Comparison of ENCODE assay signal across 39 cellular contexts in the genomic region with DNA sequence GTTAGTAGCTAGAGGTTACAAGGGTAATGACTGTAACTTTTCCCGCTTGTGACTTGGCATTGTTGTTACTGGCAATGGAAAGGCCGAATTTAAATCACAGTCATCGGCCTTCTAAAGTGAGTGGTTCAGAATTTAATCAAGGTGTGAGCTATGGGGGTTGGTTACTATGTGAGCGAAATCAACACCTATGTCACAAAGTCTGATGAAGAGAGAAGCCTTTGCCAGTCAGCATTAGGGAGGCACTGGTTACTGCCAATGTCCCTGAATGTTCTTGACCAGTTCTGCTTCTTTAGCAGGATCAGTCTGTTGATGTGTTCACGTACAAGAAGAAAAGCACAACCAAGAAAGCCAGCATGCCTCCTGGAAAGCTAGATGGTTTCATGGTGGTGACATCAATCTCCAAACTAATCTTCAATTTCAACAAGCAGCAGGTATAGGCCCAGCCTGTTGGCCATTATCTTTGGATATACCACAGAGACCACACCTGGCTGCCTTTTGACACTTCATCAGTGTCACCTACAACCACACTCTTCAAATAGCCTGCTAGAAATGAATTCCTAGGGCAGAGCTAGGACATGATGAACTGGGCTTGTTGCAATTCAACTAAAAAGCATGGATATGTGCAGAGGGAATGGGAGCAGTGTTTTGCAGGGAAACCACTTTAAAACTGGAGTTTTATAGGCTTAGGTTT. TPM values are rescaled to one million over a fixed set of nuclear protein-coding genes. Genes with fewer than 3 reads are reported as not detected.
"Had no signal": no experiment of that assay in that cellular context is flagged by ENCODE, and none has a peak within 500 bp of the region (broad histone marks: within the 10 kb centered on the region; RNA-seq: fewer than 3 reads in every experiment).

No MANE protein-coding gene starts in this region.

- H3K4me3 ChIP-seq: adrenal gland, body of pancreas, breast epithelium, cardiac muscle cell had no signal

- H3K9me3 ChIP-seq: body of pancreas, breast epithelium had no signal

- H3K36me3 Mint-ChIP-seq: activated CD4-positive, alpha-beta memory T cell treated with anti-CD3 and anti-CD28 coated beads for 36 hours; activated naive CD4-positive, alpha-beta T cell treated with anti-CD3 and anti-CD28 coated beads, Interleukin-2, amount 50 U/mL, for 72 hours; activated naive CD8-positive, alpha-beta T cell treated with anti-CD3 and anti-CD28 coated beads for 36 hours had no signal

- H3K27ac Mint-ChIP-seq: activated B cell treated with CpG ODN at 0.5 μM for 24 hours; activated CD4-positive, alpha-beta memory T cell treated with anti-CD3 and anti-CD28 coated beads for 36 hours; activated CD4-positive, alpha-beta T cell treated with anti-CD3 and anti-CD28 coated beads for 36 hours; activated CD8-positive, alpha-beta T cell treated with anti-CD3 and anti-CD28 coated beads for 36 hours; activated naive CD4-positive, alpha-beta T cell treated with anti-CD3 and anti-CD28 coated beads for 36 hours; activated naive CD4-positive, alpha-beta T cell treated with anti-CD3 and anti-CD28 coated beads, Interleukin-2, amount 50 U/mL, for 72 hours; activated naive CD8-positive, alpha-beta T cell treated with anti-CD3 and anti-CD28 coated beads for 36 hours; activated T-cell treated with anti-CD3 and anti-CD28 coated beads, Interleukin-2, amount 50 U/mL, for 72 hours; activated T-helper 1 cell treated with anti-CD3 and anti-CD28 coated beads, Interleukin-12 subunit alpha, Interleukin-12 subunit beta, Interleukin-2, Interleukin-4 antibody, amounts not matched to agents 30 ng/mL and 10 ng/mL and 1 ng/mL, durations not matched to agents 14 hours and 24 hours and 36 hours; activated T-helper 17 cell treated with anti-CD3 and anti-CD28 coated beads, Interleukin-2, amount 50 U/mL, for 72 hours; T-helper 1 cell treated with Interleukin-12 subunit alpha and Interleukin-12 subunit beta and Interleukin-4 antibody, amounts not matched to agents 30 μg/mL and 1 μg/mL, for 36 hours; T-helper 2 cell treated with Interferon-gamma antibody and Interleukin-4, amounts not matched to agents 5 μg/mL and 100 μg/mL, for 36 hours had no signal

- H3K36me3 ChIP-seq: adrenal gland, brain microvascular endothelial cell, breast epithelium, cardiac muscle cell had no signal

- ATAC-seq: activated CD4-positive, alpha-beta T cell treated with anti-CD3 and anti-CD28 coated beads for 36 hours; activated CD8-positive, alpha-beta T cell treated with anti-CD3 and anti-CD28 coated beads for 36 hours; activated naive CD4-positive, alpha-beta T cell treated with anti-CD3 and anti-CD28 coated beads, Interleukin-2, amount 50 U/mL, for 72 hours; activated T-cell treated with anti-CD3 and anti-CD28 coated beads, Interleukin-2, amount 50 U/mL, for 4 hours; activated T-cell treated with anti-CD3 and anti-CD28 coated beads, Interleukin-2, amount 50 U/mL, for 72 hours; activated T-helper 17 cell treated with anti-CD3 and anti-CD28 coated beads, Interleukin-2, amount 50 U/mL, for 72 hours; body of pancreas had no signal

- H3K4me1 Mint-ChIP-seq: activated B cell treated with CpG ODN at 0.5 μM for 24 hours; central memory CD8-positive, alpha-beta T cell had no signal

- H3K27ac ChIP-seq: adrenal gland, body of pancreas, brain microvascular endothelial cell, breast epithelium, cardiac muscle cell, VCaP had no signal

- H3K27me3 ChIP-seq: adrenal gland, body of pancreas, brain microvascular endothelial cell, breast epithelium, cardiac muscle cell had no signal

- H3K4me1 ChIP-seq: adrenal gland, breast epithelium had no signal

- H3K4me3 Mint-ChIP-seq: activated B cell treated with CpG ODN at 0.5 μM for 24 hours; activated CD4-positive, alpha-beta memory T cell treated with anti-CD3 and anti-CD28 coated beads for 36 hours; activated CD4-positive, alpha-beta T cell treated with anti-CD3 and anti-CD28 coated beads for 36 hours; activated CD8-positive, alpha-beta T cell treated with anti-CD3 and anti-CD28 coated beads for 36 hours; activated naive CD4-positive, alpha-beta T cell treated with anti-CD3 and anti-CD28 coated beads for 36 hours; activated naive CD8-positive, alpha-beta T cell treated with anti-CD3 and anti-CD28 coated beads for 36 hours; activated T-cell treated with anti-CD3 and anti-CD28 coated beads, Interleukin-2, amount 50 U/mL, for 4 hours; activated T-cell treated with anti-CD3 and anti-CD28 coated beads, Interleukin-2, amount 50 U/mL, for 72 hours; activated T-helper 1 cell treated with anti-CD3 and anti-CD28 coated beads, Interleukin-12 subunit alpha, Interleukin-12 subunit beta, Interleukin-2, Interleukin-4 antibody, amounts not matched to agents 30 ng/mL and 10 ng/mL and 1 ng/mL, durations not matched to agents 14 hours and 24 hours and 36 hours; activated T-helper 17 cell treated with anti-CD3 and anti-CD28 coated beads, Interleukin-2, amount 50 U/mL, for 72 hours; central memory CD8-positive, alpha-beta T cell; T-helper 1 cell treated with Interleukin-12 subunit alpha and Interleukin-12 subunit beta and Interleukin-4 antibody, amounts not matched to agents 30 μg/mL and 1 μg/mL, for 36 hours; T-helper 2 cell treated with Interferon-gamma antibody and Interleukin-4, amounts not matched to agents 5 μg/mL and 100 μg/mL, for 36 hours had no signal

- DNase-seq: activated B cell treated with CpG ODN at 0.5 μM for 24 hours; activated CD4-positive, alpha-beta memory T cell treated with anti-CD3 and anti-CD28 coated beads for 36 hours; activated CD4-positive, alpha-beta T cell treated with anti-CD3 and anti-CD28 coated beads for 36 hours; activated CD4-positive, alpha-beta T cell treated with anti-CD3 and anti-CD28 coated beads for 48 hours; activated CD4-positive, alpha-beta T cell treated with anti-CD3 and anti-CD28 coated beads, Interleukin-2, amount 50 U/mL, for 1 hour; activated CD4-positive, alpha-beta T cell treated with anti-CD3 and anti-CD28 coated beads, Interleukin-2, amount 50 U/mL, for 4 hours; activated CD4-positive, CD25-positive, alpha-beta regulatory T cell treated with anti-CD3 and anti-CD28 coated beads, Interleukin-2, amount 50 U/mL, for 72 hours; activated CD8-positive, alpha-beta memory T cell treated with anti-CD3 and anti-CD28 coated beads, Interleukin-2, amount 50 U/mL, for 4 hours; activated CD8-positive, alpha-beta T cell treated with anti-CD3 and anti-CD28 coated beads for 36 hours; activated effector memory CD4-positive, alpha-beta T cell treated with anti-CD3 and anti-CD28 coated beads, Interleukin-2, amount 50 U/mL, for 16 hours; activated gamma-delta T cell treated with Interleukin-2 at 50 U/mL for 16 hours; activated naive CD4-positive, alpha-beta T cell; activated naive CD4-positive, alpha-beta T cell treated with anti-CD3 and anti-CD28 coated beads for 36 hours; activated naive CD4-positive, alpha-beta T cell treated with anti-CD3 and anti-CD28 coated beads, Interleukin-2, amount 50 U/mL, for 16 hours; activated naive CD8-positive, alpha-beta T cell treated with anti-CD3 and anti-CD28 coated beads for 36 hours; activated T-cell treated with anti-CD3 and anti-CD28 coated beads for 4 hours; activated T-cell treated with anti-CD3 and anti-CD28 coated beads, Interleukin-2, amount 50 U/mL, for 1 hour; activated T-cell treated with anti-CD3 and anti-CD28 coated beads, Interleukin-2, amount 50 U/mL, for 4 hours; activated T-cell treated with anti-CD3 and anti-CD28 coated beads, Interleukin-2, amount 50 U/mL, for 72 hours; adrenal gland; amniotic stem cell; aorta; body of pancreas; brain microvascular endothelial cell; caudate nucleus; cerebellar nuclear complex; T-helper 1 cell; T-helper 2 cell; T-helper 9 cell had no signal

- H3K9me3 Mint-ChIP-seq: activated B cell treated with CpG ODN at 0.5 μM for 24 hours; activated CD4-positive, alpha-beta memory T cell treated with anti-CD3 and anti-CD28 coated beads for 36 hours; activated CD8-positive, alpha-beta T cell treated with anti-CD3 and anti-CD28 coated beads for 36 hours; activated naive CD4-positive, alpha-beta T cell treated with anti-CD3 and anti-CD28 coated beads for 36 hours; activated naive CD4-positive, alpha-beta T cell treated with anti-CD3 and anti-CD28 coated beads, Interleukin-2, amount 50 U/mL, for 72 hours; activated naive CD8-positive, alpha-beta T cell treated with anti-CD3 and anti-CD28 coated beads for 36 hours; activated T-cell treated with anti-CD3 and anti-CD28 coated beads, Interleukin-2, amount 50 U/mL, for 4 hours; activated T-cell treated with anti-CD3 and anti-CD28 coated beads, Interleukin-2, amount 50 U/mL, for 72 hours; activated T-helper 1 cell treated with anti-CD3 and anti-CD28 coated beads, Interleukin-12 subunit alpha, Interleukin-12 subunit beta, Interleukin-2, Interleukin-4 antibody, amounts not matched to agents 30 ng/mL and 10 ng/mL and 1 ng/mL, durations not matched to agents 14 hours and 24 hours and 36 hours; activated T-helper 17 cell treated with anti-CD3 and anti-CD28 coated beads, Interleukin-2, amount 50 U/mL, for 72 hours; central memory CD8-positive, alpha-beta T cell; T-helper 1 cell treated with Interleukin-12 subunit alpha and Interleukin-12 subunit beta and Interleukin-4 antibody, amounts not matched to agents 30 μg/mL and 1 μg/mL, for 36 hours; T-helper 2 cell treated with Interferon-gamma antibody and Interleukin-4, amounts not matched to agents 5 μg/mL and 100 μg/mL, for 36 hours had no signal

RNA-seq across cellular contexts. Expression of gene SAMD5, which starts 17.2 kb away (rescaled TPM):
- total RNA-seq: activated B cell treated with CpG ODN at 0.5 μM for 24 hours; activated CD8-positive, alpha-beta memory T cell treated with anti-CD3 and anti-CD28 coated beads for 36 hours; activated CD8-positive, alpha-beta T cell treated with anti-CD3 and anti-CD28 coated beads for 36 hours; activated naive CD4-positive, alpha-beta T cell treated with anti-CD3 and anti-CD28 coated beads for 36 hours; activated naive CD4-positive, alpha-beta T cell treated with anti-CD3 and anti-CD28 coated beads, Interleukin-2, amount 50 U/mL, for 72 hours; activated naive CD8-positive, alpha-beta T cell treated with anti-CD3 and anti-CD28 coated beads for 36 hours; activated T-cell treated with anti-CD3 and anti-CD28 coated beads, Interleukin-2, amount 50 U/mL, for 4 hours; activated T-helper 17 cell treated with anti-CD3 and anti-CD28 coated beads, Interleukin-2, amount 50 U/mL, for 72 hours had no signal
